Comparison of ENCODE assay signal across 12 cellular contexts in genomic region chr21:14736162-14736561, GRCh38.
A peak's percentile ranks its signal among the peaks of the same experiment; 100 is the strongest.
DNase-seq lines count a peak whose midpoint lies in the region; ATAC-seq and TF ChIP-seq lines count a peak whose summit lies in the region.
"Had no signal": no experiment of that assay in that cellular context is flagged by ENCODE, and none has a peak within 500 bp of the region (broad histone marks: within the 10 kb centered on the region; RNA-seq: fewer than 3 reads in every experiment).

No MANE protein-coding gene starts in this region.

- H3K27ac ChIP-seq in SU-DHL-6 (ENCODE audit: low read depth, low read length) (no peak overlapping the region), esophagus muscularis mucosa (replicated peaks in 1 of 4) (no peak overlapping the region)
- H3K27ac ChIP-seq: transverse colon had no signal

- no peaks in the 10 kb centered on the region for H3K9me2 ChIP-seq in SU-DHL-6 (replicated peaks; ENCODE audit: insufficient read depth, low read length)

- no peaks in the 10 kb centered on the region for H3K79me2 ChIP-seq in SU-DHL-6 (ENCODE audit: insufficient read depth, low read length)

- POLR2A ChIA-PET in naive thymus-derived CD8-positive, alpha-beta T cell (lab: Charles Lee) = no interaction called here

- H3K9me3 ChIP-seq in SU-DHL-6 (ENCODE audit: insufficient read depth, low read length) (no peaks in the 10 kb centered on the region), esophagus muscularis mucosa (no peaks in the 10 kb centered on the region)
- H3K9me3 ChIP-seq: transverse colon had no signal

- ATAC-seq in GM18907 (IDR thresholded peaks at IDR 0.05; ENCODE audit: unreplicated experiment) = peak; percentile 60
- peak; percentile 72 for ATAC-seq in HG02759 (IDR thresholded peaks at IDR 0.05; ENCODE audit: unreplicated experiment)
- ATAC-seq in naive thymus-derived CD8-positive, alpha-beta T cell = no peak

- WGBS in esophagus muscularis mucosa = 63% methylated on average over 2 of the region's 2 CpGs

- no peak for TF ChIP-seq CTCF in GM06990 (IDR thresholded peaks at IDR 0.05; ENCODE audit: insufficient read depth, low read length, poor library complexity, severe bottlenecking)
- no peak for TF ChIP-seq CTCF in SU-DHL-6 (IDR thresholded peaks at IDR 0.05; ENCODE audit: insufficient read depth, low read length, poor library complexity, severe bottlenecking)
- no peak for TF ChIP-seq CTCF in esophagus muscularis mucosa (IDR thresholded peaks at IDR 0.05)

- H3K27me3 Mint-ChIP-seq in naive thymus-derived CD8-positive, alpha-beta T cell = peaks cover 0 to under 1% (median 0%) of the 10 kb centered on the region in 5 donors

- no peaks in the 10 kb centered on the region for H3K36me3 ChIP-seq in GM06990 (ENCODE audit: control insufficient read depth, insufficient read depth, low read length)
- H3K36me3 ChIP-seq in SU-DHL-6 (ENCODE audit: low read length) = no peaks in the 10 kb centered on the region
- H3K36me3 ChIP-seq in esophagus muscularis mucosa = no peaks in the 10 kb centered on the region
- H3K36me3 ChIP-seq: transverse colon had no signal

- no peaks in the 10 kb centered on the region for H4K20me1 ChIP-seq in SU-DHL-6 (ENCODE audit: low read depth, low read length)

- no peak overlapping the region for H3K4me3 ChIP-seq in GM06990 (replicated peaks; ENCODE audit: low read depth, low read length)
- H3K4me3 ChIP-seq in SU-DHL-6 (ENCODE audit: insufficient read depth, low read length, poor library complexity, severe bottlenecking) = no peak overlapping the region
- H3K4me3 ChIP-seq in esophagus muscularis mucosa = no peak overlapping the region
- H3K4me3 ChIP-seq: transverse colon had no signal

- intact Hi-C loops in esophagus muscularis mucosa (cut with DNase I) = no loop called here

- no peak for TF ChIP-seq POLR2A in esophagus muscularis mucosa (IDR thresholded peaks at IDR 0.05; ENCODE audit: low read depth)

- DNase-seq in GM06990 (ENCODE audit: extremely low read depth, insufficient read length) = peak; percentile 43
- no peak for DNase-seq in DMS53 treated with DMSO at 0.1 percent for 48 hours (lab: John Stamatoyannopoulos, UW; ENCODE audit: unreplicated experiment)
- DNase-seq in DMS79 (lab: John Stamatoyannopoulos, UW) = no peak
- DNase-seq in naive thymus-derived CD8-positive, alpha-beta T cell = no peak
- DNase-seq in esophagus muscularis mucosa (ENCODE audit: extremely low spot score) = no peak
- DNase-seq: endodermal cell; NCI-H2227 treated with DMSO at 0.1 percent for 48 hours; stimulated activated CD4-positive, alpha-beta T cell treated with anti-CD3 and anti-CD28 coated beads, Interleukin-2, amount 100 ng/mL, for 48 hours; transverse colon had no signal

- H3K4me1 Mint-ChIP-seq in naive thymus-derived CD8-positive, alpha-beta T cell = peaks cover 0 to 8% (median 1%) of the 10 kb centered on the region in 4 donors

- H3K4me3 Mint-ChIP-seq in naive thymus-derived CD8-positive, alpha-beta T cell = no peak overlapping the region
- H3K4me3 Mint-ChIP-seq: endodermal cell had no signal

- H3K27me3 ChIP-seq in GM06990 (replicated peaks; ENCODE audit: control insufficient read depth, insufficient read depth, low read length) = no peaks in the 10 kb centered on the region
- no peaks in the 10 kb centered on the region for H3K27me3 ChIP-seq in SU-DHL-6 (ENCODE audit: low read length)
- no peaks in the 10 kb centered on the region for H3K27me3 ChIP-seq in esophagus muscularis mucosa
- H3K27me3 ChIP-seq: transverse colon had no signal

- no peaks in the 10 kb centered on the region for H3K9me3 Mint-ChIP-seq in naive thymus-derived CD8-positive, alpha-beta T cell

- H3K36me3 Mint-ChIP-seq in naive thymus-derived CD8-positive, alpha-beta T cell = no peaks in the 10 kb centered on the region

- no peaks in the 10 kb centered on the region for H3K4me1 ChIP-seq in esophagus muscularis mucosa

- H3K27ac Mint-ChIP-seq in naive thymus-derived CD8-positive, alpha-beta T cell = peak overlapping the region in 1 of 10 donors; percentile 29
- H3K27ac Mint-ChIP-seq: endodermal cell had no signal

- peak overlapping the region; percentile 57 for H2AFZ ChIP-seq in SU-DHL-6 (ENCODE audit: low read depth, low read length, severe bottlenecking)

- no peaks in the 10 kb centered on the region for H3F3A ChIP-seq in SU-DHL-6 (ENCODE audit: insufficient read depth)

- no peak for TF ChIP-seq EP300 in esophagus muscularis mucosa (IDR thresholded peaks at IDR 0.05)

- H3K4me2 ChIP-seq in SU-DHL-6 (ENCODE audit: low read depth, low read length, poor library complexity, severe bottlenecking) = peak overlapping the region; percentile 22

- H3K9ac ChIP-seq in SU-DHL-6 (ENCODE audit: low read length) = no peak overlapping the region

Comparison
In these comparisons a context has a peak if more than half of its experiments do, and no peak if none do; other contexts are left out.
1. ATAC-seq: peak in GM18907 (single experiment) and HG02759 (single experiment); none in naive thymus-derived CD8-positive, alpha-beta T cell (0 of 2).